Comparison of ENCODE assay signal across 15 cellular contexts in genomic region chr10:71064413-71065118, GRCh38.
A peak's percentile ranks its signal among the peaks of the same experiment; 100 is the strongest.
DNase-seq lines count a peak whose midpoint lies in the region; ATAC-seq and TF ChIP-seq lines count a peak whose summit lies in the region.
"Had no signal": no experiment of that assay in that cellular context is flagged by ENCODE, and none has a peak within 500 bp of the region (broad histone marks: within the 10 kb centered on the region; RNA-seq: fewer than 3 reads in every experiment).

No MANE protein-coding gene starts in this region.

- peaks cover 13% of the 10 kb centered on the region for H3K4me1 Mint-ChIP-seq in GM23338
- no peaks in the 10 kb centered on the region for H3K4me1 Mint-ChIP-seq in activated T-helper 17 cell treated with anti-CD3 and anti-CD28 coated beads, Interleukin-2, amount 50 U/mL, for 72 hours
- no peaks in the 10 kb centered on the region for H3K4me1 Mint-ChIP-seq in CD8-positive, alpha-beta T cell (ENCODE audit: low read depth)
- H3K4me1 Mint-ChIP-seq: stimulated activated memory B cell treated with anti-CD40 and anti-IgM and Interleukin-4, amounts not matched to agents 10 μg/mL and 1 μg/mL and 100 μg/mL, for 72 hours had no signal

- H3K4me3 Mint-ChIP-seq in GM23338: no peak overlapping the region
- no peak overlapping the region for H3K4me3 Mint-ChIP-seq in activated T-helper 17 cell treated with anti-CD3 and anti-CD28 coated beads, Interleukin-2, amount 50 U/mL, for 72 hours
- no peak overlapping the region for H3K4me3 Mint-ChIP-seq in CD8-positive, alpha-beta T cell
- H3K4me3 Mint-ChIP-seq: dendritic cell treated with granulocyte-macrophage colony-stimulating factor and Interleukin-4, amounts not matched to agents 40 ng/mL and 50 ng/mL, for 4 days; stimulated activated memory B cell treated with anti-CD40 and anti-IgM and Interleukin-4, amounts not matched to agents 10 μg/mL and 1 μg/mL and 100 μg/mL, for 72 hours had no signal

- H3K27me3 Mint-ChIP-seq in GM23338 (ENCODE audit: insufficient read depth, low read depth, poor library complexity): peaks cover 18% of the 10 kb centered on the region
- H3K27me3 Mint-ChIP-seq in activated T-helper 17 cell treated with anti-CD3 and anti-CD28 coated beads, Interleukin-2, amount 50 U/mL, for 72 hours: no peaks in the 10 kb centered on the region
- no peaks in the 10 kb centered on the region for H3K27me3 Mint-ChIP-seq in CD8-positive, alpha-beta T cell (ENCODE audit: low read depth)

- H3K9me3 ChIP-seq in AG04450 (ENCODE audit: control insufficient read depth, insufficient read depth, low read length) (no peaks in the 10 kb centered on the region), WERI-Rb-1 (ENCODE audit: severe bottlenecking) (no peaks in the 10 kb centered on the region), hepatocyte (ENCODE audit: low read depth) (no peaks in the 10 kb centered on the region)
- no peaks in the 10 kb centered on the region for H3K9me3 ChIP-seq in CD8-positive, alpha-beta T cell (ENCODE audit: low read length)

- POLR2A ChIA-PET in AG04450 (lab: Yijun Ruan, JAX): no interaction called here
- POLR2A ChIA-PET in CD8-positive, alpha-beta T cell (lab: Charles Lee): no interaction called here

- no peak for ATAC-seq in GM23338
- no peak for ATAC-seq in activated T-helper 17 cell treated with anti-CD3 and anti-CD28 coated beads, Interleukin-2, amount 50 U/mL, for 72 hours (replicated peaks)
- no peak for ATAC-seq in CD8-positive, alpha-beta T cell
- ATAC-seq: activated naive CD4-positive, alpha-beta T cell treated with anti-CD3 and anti-CD28 coated beads, Interleukin-2, amount 50 U/mL, for 72 hours; left lobe of liver; stimulated activated memory B cell treated with anti-CD40 and anti-IgM and Interleukin-4, amounts not matched to agents 10 μg/mL and 1 μg/mL and 100 μg/mL, for 72 hours had no signal

- no peaks in the 10 kb centered on the region for H3K9me2 ChIP-seq in GM23338 (ENCODE audit: insufficient read depth)
- no peaks in the 10 kb centered on the region for H3K9me2 ChIP-seq in hepatocyte (replicated peaks; ENCODE audit: insufficient read depth)

- no peaks in the 10 kb centered on the region for H3K79me2 ChIP-seq in GM23338 (replicated peaks; ENCODE audit: insufficient read depth)
- no peaks in the 10 kb centered on the region for H3K79me2 ChIP-seq in hepatocyte

- TF ChIP-seq CTCF in AG04450 (IDR thresholded peaks at IDR 0.05; ENCODE audit: low read depth, low read length) (peak; percentile 12; the same call in 1 of the 2 replicates), GM23338 (conservative IDR thresholded peaks at IDR 0.05; ENCODE audit: low read depth in 2 of 2) (peak; percentile 45 to 48), WERI-Rb-1 (IDR thresholded peaks at IDR 0.05; ENCODE audit: low read depth, low read length) (peak; percentile 65), hepatocyte (IDR thresholded peaks at IDR 0.05; ENCODE audit: poor library complexity) (peak; percentile 17)
- no peak for TF ChIP-seq CTCF in CD8-positive, alpha-beta T cell (IDR thresholded peaks at IDR 0.05)

- H3K27me3 ChIP-seq in AG04450 (ENCODE audit: control insufficient read depth, insufficient read depth, low read length): peaks cover 28% of the 10 kb centered on the region
- H3K27me3 ChIP-seq in GM23338 (ENCODE audit: insufficient read depth): no peaks in the 10 kb centered on the region
- no peaks in the 10 kb centered on the region for H3K27me3 ChIP-seq in WERI-Rb-1 (ENCODE audit: insufficient read depth, low read depth, severe bottlenecking)
- H3K27me3 ChIP-seq in hepatocyte: no peaks in the 10 kb centered on the region
- no peaks in the 10 kb centered on the region for H3K27me3 ChIP-seq in CD8-positive, alpha-beta T cell (ENCODE audit: insufficient read depth, low read length)

- no peaks in the 10 kb centered on the region for H4K20me1 ChIP-seq in GM23338 (replicated peaks; ENCODE audit: insufficient read depth)
- H4K20me1 ChIP-seq in hepatocyte (ENCODE audit: insufficient read depth, poor library complexity, severe bottlenecking): no peaks in the 10 kb centered on the region

- DNase-seq in AG04450 (ENCODE audit: low read depth, low spot score) (no peak), GM23338 (ENCODE audit: low spot score) (peak; percentile 43), WERI-Rb-1 (no peak), hepatocyte (ENCODE audit: low spot score) (no peak), DMS114 treated with DMSO at 0.1 percent for 48 hours (lab: John Stamatoyannopoulos, UW; ENCODE audit: unreplicated experiment) (no peak)
- DNase-seq in CD8-positive, alpha-beta T cell: no peak
- DNase-seq in activated CD8-positive, alpha-beta memory T cell treated with anti-CD3 and anti-CD28 coated beads, Interleukin-2, amount 50 U/mL, for 4 hours: no peak
- DNase-seq: NCI-H1436 treated with DMSO at 0.1 percent for 48 hours, T-helper 9 cell had no signal

- H3K36me3 ChIP-seq in GM23338 (ENCODE audit: insufficient read depth) (no peaks in the 10 kb centered on the region), WERI-Rb-1 (no peaks in the 10 kb centered on the region), hepatocyte (replicated peaks; ENCODE audit: insufficient read depth, low read depth) (no peaks in the 10 kb centered on the region)
- H3K36me3 ChIP-seq in CD8-positive, alpha-beta T cell (ENCODE audit: insufficient read depth, low read length): no peaks in the 10 kb centered on the region

- H3K9me3 Mint-ChIP-seq in GM23338: no peaks in the 10 kb centered on the region
- H3K9me3 Mint-ChIP-seq in activated T-helper 17 cell treated with anti-CD3 and anti-CD28 coated beads, Interleukin-2, amount 50 U/mL, for 72 hours: no peaks in the 10 kb centered on the region
- no peaks in the 10 kb centered on the region for H3K9me3 Mint-ChIP-seq in CD8-positive, alpha-beta T cell
- H3K9me3 Mint-ChIP-seq: activated naive CD4-positive, alpha-beta T cell treated with anti-CD3 and anti-CD28 coated beads, Interleukin-2, amount 50 U/mL, for 72 hours; dendritic cell treated with granulocyte-macrophage colony-stimulating factor and Interleukin-4, amounts not matched to agents 40 ng/mL and 50 ng/mL, for 4 days; stimulated activated memory B cell treated with anti-CD40 and anti-IgM and Interleukin-4, amounts not matched to agents 10 μg/mL and 1 μg/mL and 100 μg/mL, for 72 hours had no signal

- intact Hi-C loops in CD8-positive, alpha-beta T cell (cut with DNase I, micrococcal nuclease): no loop called here

- H3K4me2 ChIP-seq in GM23338 (no peak overlapping the region), hepatocyte (no peak overlapping the region)

- H2AFZ ChIP-seq in GM23338 (peak overlapping the region; percentile 76), hepatocyte (no peak overlapping the region)

- no peaks in the 10 kb centered on the region for H3K36me3 Mint-ChIP-seq in GM23338 (ENCODE audit: low read depth)
- no peaks in the 10 kb centered on the region for H3K36me3 Mint-ChIP-seq in activated T-helper 17 cell treated with anti-CD3 and anti-CD28 coated beads, Interleukin-2, amount 50 U/mL, for 72 hours (ENCODE audit: low read depth)
- no peaks in the 10 kb centered on the region for H3K36me3 Mint-ChIP-seq in CD8-positive, alpha-beta T cell
- H3K36me3 Mint-ChIP-seq: activated naive CD4-positive, alpha-beta T cell treated with anti-CD3 and anti-CD28 coated beads, Interleukin-2, amount 50 U/mL, for 72 hours; stimulated activated memory B cell treated with anti-CD40 and anti-IgM and Interleukin-4, amounts not matched to agents 10 μg/mL and 1 μg/mL and 100 μg/mL, for 72 hours had no signal

- H3K27ac Mint-ChIP-seq in GM23338: no peak overlapping the region
- no peak overlapping the region for H3K27ac Mint-ChIP-seq in activated T-helper 17 cell treated with anti-CD3 and anti-CD28 coated beads, Interleukin-2, amount 50 U/mL, for 72 hours
- no peak overlapping the region for H3K27ac Mint-ChIP-seq in CD8-positive, alpha-beta T cell
- H3K27ac Mint-ChIP-seq: dendritic cell treated with granulocyte-macrophage colony-stimulating factor and Interleukin-4, amounts not matched to agents 40 ng/mL and 50 ng/mL, for 4 days; stimulated activated memory B cell treated with anti-CD40 and anti-IgM and Interleukin-4, amounts not matched to agents 10 μg/mL and 1 μg/mL and 100 μg/mL, for 72 hours had no signal

- CTCF ChIA-PET in AG04450 (lab: Charles Lee): no interaction called here
- CTCF ChIA-PET in CD8-positive, alpha-beta T cell (lab: Charles Lee): no interaction called here

- H3K4me1 ChIP-seq in GM23338 (ENCODE audit: insufficient read depth) (no peaks in the 10 kb centered on the region), hepatocyte (ENCODE audit: insufficient read depth) (no peaks in the 10 kb centered on the region)
- no peaks in the 10 kb centered on the region for H3K4me1 ChIP-seq in CD8-positive, alpha-beta T cell (ENCODE audit: insufficient read depth, low read length)

- H3K27ac ChIP-seq in AG04450 (ENCODE audit: low read depth, low read length): no peak overlapping the region
- no peak overlapping the region for H3K27ac ChIP-seq in GM23338 (ENCODE audit: low read depth)
- H3K27ac ChIP-seq in WERI-Rb-1: no peak overlapping the region
- H3K27ac ChIP-seq in hepatocyte: no peak overlapping the region
- H3K27ac ChIP-seq in CD8-positive, alpha-beta T cell (ENCODE audit: low read depth, low read length): no peak overlapping the region
- H3K27ac ChIP-seq: C4-2B had no signal

- 58% methylated on average over 13 of the region's 13 CpGs for WGBS in hepatocyte (ENCODE audit: low lambda C conversion rate, missing lambda C conversion rate)

- H3F3A ChIP-seq in GM23338 (replicated peaks; ENCODE audit: low read depth): no peaks in the 10 kb centered on the region

- H3K4me3 ChIP-seq in AG04450 (ENCODE audit: low read depth, low read length): no peak overlapping the region
- no peak overlapping the region for H3K4me3 ChIP-seq in GM23338
- H3K4me3 ChIP-seq in WERI-Rb-1 (ENCODE audit: low read depth, low read length): no peak overlapping the region
- no peak overlapping the region for H3K4me3 ChIP-seq in hepatocyte
- H3K4me3 ChIP-seq in CD8-positive, alpha-beta T cell (ENCODE audit: low read depth, low read length): no peak overlapping the region

TF ChIP-seq in GM23338, 12 proteins besides CTCF, POLR2A, EP300 and RAD21:
- TF ChIP-seq EZH2 (IDR thresholded peaks at IDR 0.05; ENCODE audit: low read depth, unreplicated experiment) (no peak), ETS1 (IDR thresholded peaks at IDR 0.05) (no peak), ZNF331 (CRISPR knock-in tag; IDR thresholded peaks at IDR 0.05; ENCODE audit: low read depth) (no peak), ZNF114 (CRISPR knock-in tag; IDR thresholded peaks at IDR 0.05) (no peak)
